16 cellular contexts compared by ENCODE assay signal in genomic region chr13:77701305-77701704, GRCh38. TPM values are rescaled to one million over a fixed set of nuclear protein-coding genes. Genes with fewer than 3 reads are reported as not detected.
DNase-seq lines count a peak whose midpoint lies in the region; ATAC-seq, FAIRE-seq and TF ChIP-seq lines count a peak whose summit lies in the region.
"Had no signal": no experiment of that assay in that cellular context is flagged by ENCODE, and none has a peak within 500 bp of the region (broad histone marks: within the 10 kb centered on the region; RNA-seq: fewer than 3 reads in every experiment).

No MANE protein-coding gene starts in this region.

- no peak overlapping the region for H3K4me3 ChIP-seq in PC-3 (ENCODE audit: low read length)
- H3K4me3 ChIP-seq in small intestine (ENCODE audit: low read depth in 1 of 2, low read length in 2 of 2), result no peak overlapping the region
- H3K4me3 ChIP-seq: PC-9 had no signal

- DNase-seq in DMS53 (lab: John Stamatoyannopoulos, UW) (peak; percentile 52), PC-3 (peak; percentile 25), glutamatergic neuron (no peak), small intestine (peak; percentile 18), NCI-H524 (lab: John Stamatoyannopoulos, UW) (no peak), iPS-NIHi11 (ENCODE audit: low spot score) (no peak)
- DNase-seq: DMS 273 treated with DMSO at 0.1 percent for 48 hours, H7, NCI-H1436, NCI-H2029 treated with DMSO at 0.1 percent for 48 hours, NCI-H2171 treated with DMSO at 0.1 percent for 48 hours, NCI-H774, PC-9 had no signal

- peaks cover 13% of the 10 kb centered on the region for H3K79me2 ChIP-seq in PC-3 (ENCODE audit: low read length)

- H3K4me1 ChIP-seq in PC-3 (ENCODE audit: insufficient read depth, low read length), result peaks cover 18% of the 10 kb centered on the region
- no peaks in the 10 kb centered on the region for H3K4me1 ChIP-seq in small intestine (ENCODE audit: control insufficient read depth in 2 of 2, insufficient read depth in 1 of 2, low read depth in 1 of 2, low read length in 1 of 2)

- no peak for TF ChIP-seq CTCF in PC-3 (conservative IDR thresholded peaks at IDR 0.05; ENCODE audit: low read depth, low read length)
- no peak for TF ChIP-seq CTCF in glutamatergic neuron (IDR thresholded peaks at IDR 0.05; ENCODE audit: partially characterized antibody, unreplicated experiment)

- no peak overlapping the region for H3K4me2 ChIP-seq in PC-3 (ENCODE audit: low read length)
- H3K4me2 ChIP-seq: PC-9 had no signal

- H3F3A ChIP-seq in PC-3 (ENCODE audit: low read length, unreplicated experiment), result no peaks in the 10 kb centered on the region

- no peak overlapping the region for H3K27ac Mint-ChIP-seq in glutamatergic neuron (ENCODE audit: unreplicated experiment)
- H3K27ac Mint-ChIP-seq: IgD-negative memory B cell had no signal

- no peak overlapping the region for H3K27ac ChIP-seq in PC-3 (ENCODE audit: low read length)
- no peak overlapping the region for H3K27ac ChIP-seq in small intestine (ENCODE audit: low read depth in 1 of 2, low read length in 1 of 2)
- H3K27ac ChIP-seq: C4-2B, PC-9 had no signal

- H3K27me3 ChIP-seq in PC-3 (ENCODE audit: low read length), result peaks cover 9% of the 10 kb centered on the region
- peaks cover 0 to 2% of the 10 kb centered on the region in 2 donors for H3K27me3 ChIP-seq in small intestine (ENCODE audit: control insufficient read depth in 2 of 2, insufficient read depth in 2 of 2, low read length in 2 of 2)

- H2AFZ ChIP-seq in PC-3 (ENCODE audit: low read length), result no peak overlapping the region
- H2AFZ ChIP-seq: PC-9 had no signal

- H3K36me3 ChIP-seq in PC-3 (ENCODE audit: low read depth, low read length), result no peaks in the 10 kb centered on the region
- no peaks in the 10 kb centered on the region for H3K36me3 ChIP-seq in small intestine (ENCODE audit: control insufficient read depth in 2 of 2, insufficient read depth in 2 of 2, low read length in 2 of 2)

- CTCF ChIA-PET in PC-3 (lab: Charles Lee), result no interaction called here

- no peaks in the 10 kb centered on the region for H3K9me3 ChIP-seq in PC-3 (ENCODE audit: low read length)
- H3K9me3 ChIP-seq in small intestine (ENCODE audit: control insufficient read depth, low read depth), result no peaks in the 10 kb centered on the region

- peaks cover 10% of the 10 kb centered on the region for H3K9me3 Mint-ChIP-seq in glutamatergic neuron (ENCODE audit: unreplicated experiment)
- H3K9me3 Mint-ChIP-seq: IgD-negative memory B cell had no signal

- no peaks in the 10 kb centered on the region for H4K20me1 ChIP-seq in PC-3 (ENCODE audit: low read length)

- H3K36me3 Mint-ChIP-seq in glutamatergic neuron (ENCODE audit: unreplicated experiment), result peaks cover 5% of the 10 kb centered on the region
- H3K36me3 Mint-ChIP-seq: IgD-negative memory B cell had no signal

- no TSS peak for BruUV-seq in PC-3 (replicated peaks; lab: Mats Ljungman, UMichigan)

- H3K4me1 Mint-ChIP-seq in glutamatergic neuron (ENCODE audit: low read depth, unreplicated experiment), result peaks cover 18% of the 10 kb centered on the region

- H3K27me3 Mint-ChIP-seq in glutamatergic neuron (ENCODE audit: unreplicated experiment), result peaks cover 7% of the 10 kb centered on the region
- H3K27me3 Mint-ChIP-seq: IgD-negative memory B cell had no signal

- peak overlapping the region; percentile 92 for H3K4me3 Mint-ChIP-seq in glutamatergic neuron (ENCODE audit: unreplicated experiment)

- intact Hi-C loops in PC-3 (cut with micrococcal nuclease), result loop anchor here (5.0 kb wide), 1 partner anchor 51 kb away; no protein-coding TSS in a partner anchor

- FAIRE-seq in small intestine (lab: Jason Lieb, UNC), result peak; percentile 41

- H3K9me2 ChIP-seq in PC-3 (replicated peaks; ENCODE audit: low read length), result no peaks in the 10 kb centered on the region

- POLR2A ChIA-PET in PC-3 (lab: Charles Lee; ENCODE audit: unreplicated experiment), result no interaction called here

- no peak overlapping the region for H3K9ac ChIP-seq in PC-3 (ENCODE audit: low read length)

- ATAC-seq in PC-3 (no peak), HG02642 (IDR thresholded peaks at IDR 0.05; ENCODE audit: poor library complexity, unreplicated experiment) (no peak)

RNA-seq across cellular contexts. Expression of gene SLAIN1, which starts 3.8 kb away (rescaled TPM):
- total RNA-seq in PC-3 (2014; rRNA removed) (5.0 and 12.7 TPM in 2 replicates), glutamatergic neuron (ENCODE audit: unreplicated experiment) (120 TPM)
- 1 to 10 TPM; 1.3 to 3.9 (median 3.5) TPM for polyA plus RNA-seq in small intestine

Comparison
In these comparisons a context has a peak if more than half of its experiments do, and no peak if none do; other contexts are left out.
1. DNase-seq: peak in DMS53 (single experiment), PC-3 (single experiment) and small intestine (single experiment); none in glutamatergic neuron (single experiment), NCI-H524 (0 of 2) and iPS-NIHi11 (single experiment).